Comparison of ENCODE assay signal across 12 cellular contexts in genomic region chr5:139183502-139183901, GRCh38. TPM values are rescaled to one million over a fixed set of nuclear protein-coding genes. Genes with fewer than 3 reads are reported as not detected.
DNase-seq lines count a peak whose midpoint lies in the region; ATAC-seq and TF ChIP-seq lines count a peak whose summit lies in the region.
"Had no signal": no experiment of that assay in that cellular context is flagged by ENCODE, and none has a peak within 500 bp of the region (broad histone marks: within the 10 kb centered on the region; RNA-seq: fewer than 3 reads in every experiment).

No MANE protein-coding gene starts in this region.

- peaks cover 25% of the 10 kb centered on the region for H3K36me3 Mint-ChIP-seq in dendritic cell treated with granulocyte-macrophage colony-stimulating factor and Interleukin-4, amounts not matched to agents 40 ng/mL and 50 ng/mL, for 4 days (ENCODE audit: low read depth)
- H3K36me3 Mint-ChIP-seq in progenitor cell of endocrine pancreas (ENCODE audit: insufficient read depth): peaks cover 1% of the 10 kb centered on the region
- H3K36me3 Mint-ChIP-seq in WTC11: no peaks in the 10 kb centered on the region
- H3K36me3 Mint-ChIP-seq in activated CD4-positive, alpha-beta memory T cell treated with anti-CD3 and anti-CD28 coated beads for 36 hours: peaks cover 9% of the 10 kb centered on the region

- H3K36me3 ChIP-seq in MG63: peaks cover 20% of the 10 kb centered on the region

- peaks cover 62% of the 10 kb centered on the region for H3K4me1 Mint-ChIP-seq in dendritic cell treated with granulocyte-macrophage colony-stimulating factor and Interleukin-4, amounts not matched to agents 40 ng/mL and 50 ng/mL, for 4 days (ENCODE audit: low read depth)
- peaks cover 12% of the 10 kb centered on the region for H3K4me1 Mint-ChIP-seq in progenitor cell of endocrine pancreas (ENCODE audit: low read depth)
- H3K4me1 Mint-ChIP-seq in WTC11: peaks cover 7% of the 10 kb centered on the region
- H3K4me1 Mint-ChIP-seq in activated CD4-positive, alpha-beta memory T cell treated with anti-CD3 and anti-CD28 coated beads for 36 hours (ENCODE audit: low read depth): peaks cover 4% of the 10 kb centered on the region

- DNase-seq in NCI-H1417 (lab: John Stamatoyannopoulos, UW) (peak in 2 of 3 experiments; percentile 11 to 86), NCI-H1417 treated with DMSO at 0.1 percent for 48 hours (lab: John Stamatoyannopoulos, UW) (no peak), NCI-H2171 (lab: John Stamatoyannopoulos, UW) (peak; percentile 57), progenitor cell of endocrine pancreas (ENCODE audit: low spot score, unreplicated experiment) (no peak), WTC11 (ENCODE audit: low spot score) (no peak), MG63 (no peak)
- DNase-seq in activated CD4-positive, alpha-beta memory T cell treated with anti-CD3 and anti-CD28 coated beads for 36 hours: no peak
- DNase-seq: 8988T, HCEC 1CT, NCI-H524 treated with DMSO at 0.1 percent for 48 hours had no signal

- POLR2A ChIA-PET in WTC11 (lab: Charles Lee): no interaction called here
- POLR2A ChIA-PET in activated CD4-positive, alpha-beta memory T cell treated with anti-CD3 and anti-CD28 coated beads for 36 hours (lab: Charles Lee): no interaction called here

- H3K4me3 Mint-ChIP-seq in dendritic cell treated with granulocyte-macrophage colony-stimulating factor and Interleukin-4, amounts not matched to agents 40 ng/mL and 50 ng/mL, for 4 days: no peak overlapping the region
- H3K4me3 Mint-ChIP-seq in progenitor cell of endocrine pancreas (ENCODE audit: low read depth): no peak overlapping the region
- no peak overlapping the region for H3K4me3 Mint-ChIP-seq in WTC11
- no peak overlapping the region for H3K4me3 Mint-ChIP-seq in activated CD4-positive, alpha-beta memory T cell treated with anti-CD3 and anti-CD28 coated beads for 36 hours

- no peak for TF ChIP-seq CTCF in progenitor cell of endocrine pancreas (IDR thresholded peaks at IDR 0.05; ENCODE audit: unreplicated experiment)
- TF ChIP-seq CTCF in WTC11 (IDR thresholded peaks at IDR 0.05): no peak

- intact Hi-C loops in dendritic cell treated with granulocyte-macrophage colony-stimulating factor and Interleukin-4, amounts not matched to agents 40 ng/mL and 50 ng/mL, for 4 days (cut with micrococcal nuclease): no loop called here
- intact Hi-C loops in activated CD4-positive, alpha-beta memory T cell treated with anti-CD3 and anti-CD28 coated beads for 36 hours (cut with micrococcal nuclease): no loop called here

- no peak overlapping the region for H3K4me3 ChIP-seq in MG63

- ATAC-seq in WTC11: no peak
- ATAC-seq: SK-N-SH treated with all-trans-retinoic acid at 6 μM for 48 hours had no signal

- H3K27me3 Mint-ChIP-seq in dendritic cell treated with granulocyte-macrophage colony-stimulating factor and Interleukin-4, amounts not matched to agents 40 ng/mL and 50 ng/mL, for 4 days: no peaks in the 10 kb centered on the region
- no peaks in the 10 kb centered on the region for H3K27me3 Mint-ChIP-seq in progenitor cell of endocrine pancreas
- no peaks in the 10 kb centered on the region for H3K27me3 Mint-ChIP-seq in WTC11 (ENCODE audit: low read depth)
- no peaks in the 10 kb centered on the region for H3K27me3 Mint-ChIP-seq in activated CD4-positive, alpha-beta memory T cell treated with anti-CD3 and anti-CD28 coated beads for 36 hours

- no peaks in the 10 kb centered on the region for H3K27me3 ChIP-seq in MG63

- H3K9me3 Mint-ChIP-seq in dendritic cell treated with granulocyte-macrophage colony-stimulating factor and Interleukin-4, amounts not matched to agents 40 ng/mL and 50 ng/mL, for 4 days: peaks cover 8% of the 10 kb centered on the region
- no peaks in the 10 kb centered on the region for H3K9me3 Mint-ChIP-seq in progenitor cell of endocrine pancreas (ENCODE audit: low read depth)
- no peaks in the 10 kb centered on the region for H3K9me3 Mint-ChIP-seq in WTC11
- H3K9me3 Mint-ChIP-seq in activated CD4-positive, alpha-beta memory T cell treated with anti-CD3 and anti-CD28 coated beads for 36 hours: no peaks in the 10 kb centered on the region

- H3K9me3 ChIP-seq in MG63: no peaks in the 10 kb centered on the region

- CTCF ChIA-PET in WTC11 (lab: Charles Lee): no interaction called here
- CTCF ChIA-PET in activated CD4-positive, alpha-beta memory T cell treated with anti-CD3 and anti-CD28 coated beads for 36 hours (lab: Charles Lee): interaction anchor here (1.2 kb wide), 1 partner anchor 357 kb away, joined by 3 read pairs; no protein-coding TSS in a partner anchor

- peak overlapping the region; percentile 17 for H3K27ac Mint-ChIP-seq in dendritic cell treated with granulocyte-macrophage colony-stimulating factor and Interleukin-4, amounts not matched to agents 40 ng/mL and 50 ng/mL, for 4 days
- H3K27ac Mint-ChIP-seq in progenitor cell of endocrine pancreas: peak overlapping the region; percentile 43
- H3K27ac Mint-ChIP-seq in WTC11: no peak overlapping the region
- no peak overlapping the region for H3K27ac Mint-ChIP-seq in activated CD4-positive, alpha-beta memory T cell treated with anti-CD3 and anti-CD28 coated beads for 36 hours

TF ChIP-seq in WTC11, 78 proteins besides CTCF, POLR2A, EP300 and RAD21:
- no peak for TF ChIP-seq ZBTB43 (CRISPR knock-in tag; IDR thresholded peaks at IDR 0.05)
- no peak for TF ChIP-seq ZSCAN18 (CRISPR knock-in tag; IDR thresholded peaks at IDR 0.05)
- TF ChIP-seq TEAD4 (CRISPR knock-in tag; IDR thresholded peaks at IDR 0.05): no peak
- no peak for TF ChIP-seq RELA (CRISPR knock-in tag; IDR thresholded peaks at IDR 0.05; ENCODE audit: borderline replicate concordance)
- no peak for TF ChIP-seq CDX4 (CRISPR knock-in tag; IDR thresholded peaks at IDR 0.05; ENCODE audit: borderline replicate concordance)
- no peak for TF ChIP-seq E2F5 (CRISPR knock-in tag; IDR thresholded peaks at IDR 0.05)
- no peak for TF ChIP-seq PREB (CRISPR knock-in tag; IDR thresholded peaks at IDR 0.05; ENCODE audit: borderline replicate concordance)

RNA-seq across cellular contexts. Expression of gene SIL1, which starts 14.7 kb away (rescaled TPM):
- total RNA-seq in progenitor cell of endocrine pancreas: 26.0 and 26.7 TPM in 2 replicates
- total RNA-seq in WTC11 (2021): 10.7 to 14.0 TPM (median 10.7 TPM) in 3 replicates
- 48.9 and 78.7 TPM in 2 replicates for total RNA-seq in MG63 (2014; rRNA removed; shearing (Covaris generic); ENCODE audit: low replicate concordance)
- total RNA-seq in activated CD4-positive, alpha-beta memory T cell treated with anti-CD3 and anti-CD28 coated beads for 36 hours: 10 to 100 TPM; 27.2 to 30.3 TPM

Comparison
In these comparisons a context has a peak if more than half of its experiments do, and no peak if none do; other contexts are left out.
1. DNase-seq: peak in NCI-H1417 (2 of 3) and NCI-H2171 (single experiment); none in NCI-H1417 treated with DMSO at 0.1 percent for 48 hours (single experiment), progenitor cell of endocrine pancreas (single experiment), WTC11 (single experiment), MG63 (single experiment) and activated CD4-positive, alpha-beta memory T cell treated with anti-CD3 and anti-CD28 coated beads for 36 hours (single experiment).
2. H3K27ac Mint-ChIP-seq: peak in dendritic cell treated with granulocyte-macrophage colony-stimulating factor and Interleukin-4, amounts not matched to agents 40 ng/mL and 50 ng/mL, for 4 days (single experiment) and progenitor cell of endocrine pancreas (single experiment); none in WTC11 (single experiment) and activated CD4-positive, alpha-beta memory T cell treated with anti-CD3 and anti-CD28 coated beads for 36 hours (single experiment).